32 cellular contexts compared by ENCODE assay signal in the genomic region with DNA sequence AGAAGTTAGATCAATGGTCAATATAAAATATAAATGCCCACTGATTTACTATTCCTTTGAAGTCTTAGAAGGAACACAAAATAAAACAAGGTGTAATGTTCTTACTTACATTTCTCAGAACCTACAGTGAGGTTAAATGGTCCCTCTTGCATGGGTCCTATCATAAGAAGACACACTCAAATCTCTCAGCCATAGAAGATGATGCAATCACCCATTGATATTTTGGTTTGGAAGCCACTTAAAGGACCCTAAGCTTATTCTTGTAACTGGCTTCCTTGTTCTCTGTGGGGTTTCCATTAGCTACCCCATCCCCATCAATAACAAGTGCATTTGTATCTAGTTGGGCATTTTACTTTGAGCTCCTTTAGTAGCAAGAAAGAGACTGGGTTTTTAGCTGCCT. TPM values are rescaled to one million over a fixed set of nuclear protein-coding genes. Genes with fewer than 3 reads are reported as not detected.
"Had no signal": no experiment of that assay in that cellular context is flagged by ENCODE, and none has a peak within 500 bp of the region (broad histone marks: within the 10 kb centered on the region; RNA-seq: fewer than 3 reads in every experiment).

No MANE protein-coding gene starts in this region.

- H3K4me3 ChIP-seq: pancreas, psoas muscle, skin epidermis, smooth muscle cell, spleen, suprapubic skin, testis, tibial artery, transverse colon, upper lobe of right lung, uterus had no signal

- H3K27me3 Mint-ChIP-seq: stimulated activated memory B cell treated with anti-CD40 and anti-IgM and Interleukin-4, amounts not matched to agents 10 μg/mL and 1 μg/mL and 100 μg/mL, for 72 hours had no signal

- H3K4me3 Mint-ChIP-seq: naive thymus-derived CD8-positive, alpha-beta T cell; natural killer cell treated with Interleukin-12 subunit alpha and Interleukin-12 subunit beta and Interleukin-15 and Interleukin-18, amount 100 ng/mL, for 72 hours; nephron progenitor cell; neural crest cell; stimulated activated memory B cell treated with anti-CD40 and anti-IgM and Interleukin-4, amounts not matched to agents 10 μg/mL and 1 μg/mL and 100 μg/mL, for 72 hours; stimulated activated naive CD8-positive, alpha-beta T cell treated with anti-CD3 and anti-CD28 coated beads, Interleukin-15, Interleukin-2, amounts not matched to agents 100 ng/mL and 50 ng/mL, for 24 hours; type B pancreatic cell had no signal

- H3K4me1 ChIP-seq: pancreas, psoas muscle, spleen, suprapubic skin, testis, tibial artery, transverse colon, upper lobe of right lung, uterus had no signal

- H3K27me3 ChIP-seq: pancreas, spleen, suprapubic skin, testis, tibial artery, transverse colon, upper lobe of right lung, uterus had no signal

- H3K27ac Mint-ChIP-seq: naive B cell; naive thymus-derived CD8-positive, alpha-beta T cell; natural killer cell treated with Interleukin-12 subunit alpha and Interleukin-12 subunit beta and Interleukin-15 and Interleukin-18, amount 100 ng/mL, for 72 hours; stimulated activated memory B cell treated with anti-CD40 and anti-IgM and Interleukin-4, amounts not matched to agents 10 μg/mL and 1 μg/mL and 100 μg/mL, for 72 hours; type B pancreatic cell had no signal

- ATAC-seq: naive thymus-derived CD8-positive, alpha-beta T cell; pancreas; psoas muscle; right cardiac atrium; sciatic nerve; stimulated activated memory B cell treated with anti-CD40 and anti-IgM and Interleukin-4, amounts not matched to agents 10 μg/mL and 1 μg/mL and 100 μg/mL, for 72 hours; upper lobe of right lung had no signal

- H3K4me1 Mint-ChIP-seq: naive B cell; naive thymus-derived CD8-positive, alpha-beta T cell; nephron progenitor cell; neural crest cell; stimulated activated memory B cell treated with anti-CD40 and anti-IgM and Interleukin-4, amounts not matched to agents 10 μg/mL and 1 μg/mL and 100 μg/mL, for 72 hours had no signal

- H3K4me2 ChIP-seq: smooth muscle cell had no signal

- H3K27ac ChIP-seq: neutrophil, pancreas, psoas muscle, skin epidermis, spleen, suprapubic skin, testis, tibial artery, transverse colon, upper lobe of right lung, uterus had no signal

- H3K9me3 Mint-ChIP-seq: natural killer cell treated with Interleukin-12 subunit alpha and Interleukin-12 subunit beta and Interleukin-15 and Interleukin-18, amount 100 ng/mL, for 72 hours; neural crest cell; stimulated activated memory B cell treated with anti-CD40 and anti-IgM and Interleukin-4, amounts not matched to agents 10 μg/mL and 1 μg/mL and 100 μg/mL, for 72 hours; stimulated activated naive CD8-positive, alpha-beta T cell treated with anti-CD3 and anti-CD28 coated beads, Interleukin-15, Interleukin-2, amounts not matched to agents 100 ng/mL and 50 ng/mL, for 24 hours had no signal

- DNase-seq: naive B cell; naive thymus-derived CD8-positive, alpha-beta T cell; nephron progenitor cell; pancreas; psoas muscle; right cardiac atrium; spleen; stimulated activated CD4-positive, alpha-beta T cell treated with anti-CD3 and anti-CD28 coated beads, Interleukin-12 subunit alpha, Interleukin-12 subunit beta, amount 100 ng/mL, for 4 hours; stimulated activated CD4-positive, alpha-beta T cell treated with anti-CD3 and anti-CD28 coated beads, Interleukin-1b, Interleukin-23, amount 100 ng/mL, for 48 hours; stimulated activated CD4-positive, alpha-beta T cell treated with anti-CD3 and anti-CD28 coated beads, Interleukin-4, amount 100 ng/mL, for 1 hour; stimulated activated CD4-positive, alpha-beta T cell treated with anti-CD3 and anti-CD28 coated beads, Interleukin-4, amount 100 ng/mL, for 4 hours; stimulated activated CD8-positive, alpha-beta memory T cell treated with anti-CD3 and anti-CD28 coated beads, Interleukin-4, amount 100 ng/mL, for 48 hours; stimulated activated naive CD4-positive, alpha-beta T cell; substantia nigra; testis; tibial artery; transverse colon; upper lobe of right lung; uterus had no signal

- H3K9me3 ChIP-seq: neutrophil, pancreas, suprapubic skin, testis, transverse colon, upper lobe of right lung, uterus had no signal

- FAIRE-seq: pancreas had no signal

- H3K36me3 ChIP-seq: neutrophil, pancreas, spleen, suprapubic skin, tibial artery, transverse colon, upper lobe of right lung, uterus had no signal

RNA-seq across cellular contexts. Expression of a gene that starts 15.1 kb away (rescaled TPM):
- total RNA-seq: neural crest cell, osteocyte, renal cortical epithelial cell, smooth muscle cell, urinary bladder had no signal
- polyA plus RNA-seq: naive thymus-derived CD8-positive, alpha-beta T cell; smooth muscle cell had no signal
